1 cellular context compared by ENCODE assay signal in the genomic region with DNA sequence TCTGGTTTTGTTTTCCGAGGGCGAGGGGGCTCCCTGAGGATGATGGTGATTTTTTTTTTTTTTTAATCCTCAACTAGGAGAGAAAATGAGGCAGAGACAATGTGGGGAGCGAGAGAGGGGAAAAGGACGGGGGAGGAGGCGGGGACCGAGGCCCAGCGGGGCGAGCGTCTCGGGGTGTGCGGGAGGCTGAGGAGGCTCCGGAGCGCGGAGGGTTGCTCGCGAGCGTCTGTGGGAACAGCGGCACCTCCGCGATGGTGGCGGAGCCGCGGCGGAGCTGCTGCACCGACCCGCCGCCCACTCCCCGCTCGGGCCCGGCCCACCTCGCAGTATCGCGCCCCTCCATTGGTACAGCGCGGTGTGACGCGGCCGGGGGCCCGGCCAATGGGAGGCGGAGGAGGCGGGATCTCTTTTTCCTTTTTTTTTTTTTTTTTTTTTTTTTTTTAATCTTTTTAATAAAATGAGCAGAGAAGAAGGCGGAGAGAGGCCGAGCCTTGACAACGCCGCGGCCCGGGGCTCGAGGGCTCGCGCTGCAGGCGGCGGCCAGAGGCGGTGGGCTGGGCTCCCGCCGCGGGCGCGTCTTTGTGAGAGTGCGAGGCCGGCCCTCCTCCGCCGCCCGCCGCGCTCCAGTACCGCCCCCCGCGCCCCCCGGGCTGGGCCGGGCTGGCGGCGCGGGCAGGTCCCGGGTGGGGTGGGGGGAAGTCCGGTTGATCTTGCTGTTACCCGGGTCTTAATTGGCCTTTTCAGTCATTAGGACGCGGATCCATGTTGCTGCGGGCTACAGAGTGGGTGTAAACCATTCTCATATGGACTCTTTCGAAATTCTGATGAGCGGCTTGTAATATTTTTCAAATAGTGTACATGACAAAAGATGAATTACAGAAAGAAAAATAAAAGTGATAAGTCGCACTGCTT.
TF ChIP-seq lines count a peak whose summit lies in the region.

Gene RERE, minus strand, starts transcription at position 228 of the 912 bp plus-strand sequence.

TF ChIP-seq in K562, 482 proteins besides CTCF, POLR2A, EP300 and RAD21 (continued from another document and continues in another):
- no peak for TF ChIP-seq E2F1 (CRISPR knock-in tag; IDR thresholded peaks at IDR 0.05)
- no peak for TF ChIP-seq CTCFL (IDR thresholded peaks at IDR 0.05; ENCODE audit: borderline replicate concordance, insufficient read depth, low read depth, low read length, poor library complexity, severe bottlenecking)
- no peak for TF ChIP-seq SMAD2 (IDR thresholded peaks at IDR 0.05; ENCODE audit: low read depth, low read length)
- peak; percentile 70 for TF ChIP-seq GABPB1 (CRISPR knock-in tag; IDR thresholded peaks at IDR 0.05)
- no peak for TF ChIP-seq ZNF212 (CRISPR knock-in tag; IDR thresholded peaks at IDR 0.05)
- no peak for TF ChIP-seq PURB (CRISPR knock-in tag; IDR thresholded peaks at IDR 0.05; ENCODE audit: low read depth)
- TF ChIP-seq, protein P1, sequence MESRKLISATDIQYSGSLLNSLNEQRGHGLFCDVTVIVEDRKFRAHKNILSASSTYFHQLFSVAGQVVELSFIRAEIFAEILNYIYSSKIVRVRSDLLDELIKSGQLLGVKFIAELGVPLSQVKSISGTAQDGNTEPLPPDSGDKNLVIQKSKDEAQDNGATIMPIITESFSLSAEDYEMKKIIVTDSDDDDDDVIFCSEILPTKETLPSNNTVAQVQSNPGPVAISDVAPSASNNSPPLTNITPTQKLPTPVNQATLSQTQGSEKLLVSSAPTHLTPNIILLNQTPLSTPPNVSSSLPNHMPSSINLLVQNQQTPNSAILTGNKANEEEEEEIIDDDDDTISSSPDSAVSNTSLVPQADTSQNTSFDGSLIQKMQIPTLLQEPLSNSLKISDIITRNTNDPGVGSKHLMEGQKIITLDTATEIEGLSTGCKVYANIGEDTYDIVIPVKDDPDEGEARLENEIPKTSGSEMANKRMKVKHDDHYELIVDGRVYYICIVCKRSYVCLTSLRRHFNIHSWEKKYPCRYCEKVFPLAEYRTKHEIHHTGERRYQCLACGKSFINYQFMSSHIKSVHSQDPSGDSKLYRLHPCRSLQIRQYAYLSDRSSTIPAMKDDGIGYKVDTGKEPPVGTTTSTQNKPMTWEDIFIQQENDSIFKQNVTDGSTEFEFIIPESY (CRISPR knock-in tag; IDR thresholded peaks at IDR 0.05): no peak
- TF ChIP-seq FOXA1 (IDR thresholded peaks at IDR 0.05; ENCODE audit: borderline replicate concordance): no peak
- TF ChIP-seq, protein P2, sequence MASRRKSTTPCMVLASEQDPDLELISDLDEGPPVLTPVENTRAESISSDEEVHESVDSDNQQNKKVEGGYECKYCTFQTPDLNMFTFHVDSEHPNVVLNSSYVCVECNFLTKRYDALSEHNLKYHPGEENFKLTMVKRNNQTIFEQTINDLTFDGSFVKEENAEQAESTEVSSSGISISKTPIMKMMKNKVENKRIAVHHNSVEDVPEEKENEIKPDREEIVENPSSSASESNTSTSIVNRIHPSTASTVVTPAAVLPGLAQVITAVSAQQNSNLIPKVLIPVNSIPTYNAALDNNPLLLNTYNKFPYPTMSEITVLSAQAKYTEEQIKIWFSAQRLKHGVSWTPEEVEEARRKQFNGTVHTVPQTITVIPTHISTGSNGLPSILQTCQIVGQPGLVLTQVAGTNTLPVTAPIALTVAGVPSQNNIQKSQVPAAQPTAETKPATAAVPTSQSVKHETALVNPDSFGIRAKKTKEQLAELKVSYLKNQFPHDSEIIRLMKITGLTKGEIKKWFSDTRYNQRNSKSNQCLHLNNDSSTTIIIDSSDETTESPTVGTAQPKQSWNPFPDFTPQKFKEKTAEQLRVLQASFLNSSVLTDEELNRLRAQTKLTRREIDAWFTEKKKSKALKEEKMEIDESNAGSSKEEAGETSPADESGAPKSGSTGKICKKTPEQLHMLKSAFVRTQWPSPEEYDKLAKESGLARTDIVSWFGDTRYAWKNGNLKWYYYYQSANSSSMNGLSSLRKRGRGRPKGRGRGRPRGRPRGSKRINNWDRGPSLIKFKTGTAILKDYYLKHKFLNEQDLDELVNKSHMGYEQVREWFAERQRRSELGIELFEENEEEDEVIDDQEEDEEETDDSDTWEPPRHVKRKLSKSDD (conservative IDR thresholded peaks at IDR 0.05; ENCODE audit: low read length): no peak
- TF ChIP-seq ZNF507 (tag; conservative IDR thresholded peaks at IDR 0.05): no peak
- no peak for TF ChIP-seq ZNF146 (CRISPR knock-in tag; IDR thresholded peaks at IDR 0.05; ENCODE audit: unreplicated experiment)
- TF ChIP-seq ZNF586 (CRISPR knock-in tag; conservative IDR thresholded peaks at IDR 0.05): no peak
- TF ChIP-seq SMARCE1 (IDR thresholded peaks at IDR 0.05): peak; percentile 72
- no peak for TF ChIP-seq NCOA4 (IDR thresholded peaks at IDR 0.05; ENCODE audit: partially characterized antibody)
- TF ChIP-seq FOXJ3 (CRISPR knock-in tag; IDR thresholded peaks at IDR 0.05): no peak
- no peak for TF ChIP-seq MGA (IDR thresholded peaks at IDR 0.05)
- no peak for TF ChIP-seq HDAC3 (IDR thresholded peaks at IDR 0.05; ENCODE audit: borderline replicate concordance, partially characterized antibody)
- no peak for TF ChIP-seq PHB (CRISPR knock-in tag; IDR thresholded peaks at IDR 0.05)
- no peak for TF ChIP-seq ZNF124 (CRISPR knock-in tag; IDR thresholded peaks at IDR 0.05)
- no peak for TF ChIP-seq ZNF436 (CRISPR knock-in tag; IDR thresholded peaks at IDR 0.05)
- no peak for TF ChIP-seq CBX2 (IDR thresholded peaks at IDR 0.05; ENCODE audit: insufficient read depth, low read length, poor library complexity, severe bottlenecking)
- no peak for TF ChIP-seq RCOR1 (IDR thresholded peaks at IDR 0.05; ENCODE audit: borderline replicate concordance in 1 of 2, low read depth in 2 of 2, low read length in 2 of 2)
- no peak for TF ChIP-seq SRF (CRISPR knock-in tag; IDR thresholded peaks at IDR 0.05)
- TF ChIP-seq, protein P3, sequence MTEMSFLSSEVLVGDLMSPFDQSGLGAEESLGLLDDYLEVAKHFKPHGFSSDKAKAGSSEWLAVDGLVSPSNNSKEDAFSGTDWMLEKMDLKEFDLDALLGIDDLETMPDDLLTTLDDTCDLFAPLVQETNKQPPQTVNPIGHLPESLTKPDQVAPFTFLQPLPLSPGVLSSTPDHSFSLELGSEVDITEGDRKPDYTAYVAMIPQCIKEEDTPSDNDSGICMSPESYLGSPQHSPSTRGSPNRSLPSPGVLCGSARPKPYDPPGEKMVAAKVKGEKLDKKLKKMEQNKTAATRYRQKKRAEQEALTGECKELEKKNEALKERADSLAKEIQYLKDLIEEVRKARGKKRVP (CRISPR knock-in tag; IDR thresholded peaks at IDR 0.05): no peak
- peak in 1 of 3 experiments; percentile 45; a peak in 1 of 6 replicates for TF ChIP-seq ZBTB11 (CRISPR knock-in tag; IDR thresholded peaks at IDR 0.05)
- TF ChIP-seq BMI1 (IDR thresholded peaks at IDR 0.05; ENCODE audit: low read length): no peak
